2 cellular contexts compared by ENCODE assay signal in genomic region chr9:137550958-137551655, GRCh38.
A peak's percentile ranks its signal among the peaks of the same experiment; 100 is the strongest.
TF ChIP-seq lines count a peak whose summit lies in the region.

No MANE protein-coding gene starts in this region.

TF ChIP-seq in HEK293, 187 proteins besides CTCF, POLR2A, EP300 and RAD21 (continues in another document):
- TF ChIP-seq ZNF600 (tag by site-specific recombination; IDR thresholded peaks at IDR 0.05) (no peak), RBAK (tag by site-specific recombination; IDR thresholded peaks at IDR 0.05) (no peak), OSR2 (tag by site-specific recombination; IDR thresholded peaks at IDR 0.05) (no peak), SCRT1 (tag by site-specific recombination; IDR thresholded peaks at IDR 0.05; ENCODE audit: borderline replicate concordance) (no peak), ZBTB17 (tag by site-specific recombination; IDR thresholded peaks at IDR 0.05) (no peak), ZNF624 (tag by site-specific recombination; IDR thresholded peaks at IDR 0.05) (no peak), ZNF792 (tag by site-specific recombination; IDR thresholded peaks at IDR 0.05) (no peak), ZBTB7A (tag by site-specific recombination; IDR thresholded peaks at IDR 0.05; ENCODE audit: low read depth) (peak; percentile 97), ZNF394 (tag by site-specific recombination; IDR thresholded peaks at IDR 0.05; ENCODE audit: borderline replicate concordance) (no peak), GLIS2 (tag by site-specific recombination; IDR thresholded peaks at IDR 0.05) (peak; percentile 92), ZNF658 (tag by site-specific recombination; IDR thresholded peaks at IDR 0.05) (no peak), YY2 (tag by site-specific recombination; IDR thresholded peaks at IDR 0.05) (no peak), ZNF248 (tag by site-specific recombination; IDR thresholded peaks at IDR 0.05) (no peak), ZNF214 (tag by site-specific recombination; IDR thresholded peaks at IDR 0.05; ENCODE audit: borderline replicate concordance) (no peak), KLF10 (tag by site-specific recombination; IDR thresholded peaks at IDR 0.05) (no peak), SALL2 (tag by site-specific recombination; IDR thresholded peaks at IDR 0.05; ENCODE audit: borderline replicate concordance) (no peak), ZNF274 (IDR thresholded peaks at IDR 0.05; ENCODE audit: low read length) (no peak), ZNF274 (tag by site-specific recombination; IDR thresholded peaks at IDR 0.05; ENCODE audit: borderline replicate concordance) (no peak), ZNF133 (tag by site-specific recombination; IDR thresholded peaks at IDR 0.05) (no peak), ZFP3 (tag by site-specific recombination; IDR thresholded peaks at IDR 0.05; ENCODE audit: low read depth) (no peak), SP2 (tag by site-specific recombination; IDR thresholded peaks at IDR 0.05) (peak; percentile 60), ZNF423 (tag by site-specific recombination; IDR thresholded peaks at IDR 0.05) (0 out of 2 replicates have a peak, but pooled peaks have one; percentile 43), ZNF211 (tag by site-specific recombination; IDR thresholded peaks at IDR 0.05; ENCODE audit: low read depth) (no peak), ZNF677 (tag by site-specific recombination; IDR thresholded peaks at IDR 0.05) (no peak), HOXC10 (CRISPR knock-in tag; IDR thresholded peaks at IDR 0.05) (no peak), ZFHX2 (tag by site-specific recombination; conservative IDR thresholded peaks at IDR 0.05) (peak; percentile 32), ZNF830 (tag by site-specific recombination; IDR thresholded peaks at IDR 0.05; ENCODE audit: low read depth) (no peak), ZNF350 (tag by site-specific recombination; IDR thresholded peaks at IDR 0.05) (no peak), ZNF292 (tag by site-specific recombination; IDR thresholded peaks at IDR 0.05; ENCODE audit: borderline replicate concordance, low read depth) (no peak), ZNF558 (tag by site-specific recombination; IDR thresholded peaks at IDR 0.05) (no peak), KLF9 (tag by site-specific recombination; IDR thresholded peaks at IDR 0.05; ENCODE audit: low read depth) (peak; percentile 74; the same call in 1 of the 2 replicates), ZNF157 (tag by site-specific recombination; IDR thresholded peaks at IDR 0.05) (no peak), ZNF239 (tag by site-specific recombination; IDR thresholded peaks at IDR 0.05) (no peak), ZNF2 (tag by site-specific recombination; IDR thresholded peaks at IDR 0.05) (no peak)
- TF ChIP-seq, protein P1, sequence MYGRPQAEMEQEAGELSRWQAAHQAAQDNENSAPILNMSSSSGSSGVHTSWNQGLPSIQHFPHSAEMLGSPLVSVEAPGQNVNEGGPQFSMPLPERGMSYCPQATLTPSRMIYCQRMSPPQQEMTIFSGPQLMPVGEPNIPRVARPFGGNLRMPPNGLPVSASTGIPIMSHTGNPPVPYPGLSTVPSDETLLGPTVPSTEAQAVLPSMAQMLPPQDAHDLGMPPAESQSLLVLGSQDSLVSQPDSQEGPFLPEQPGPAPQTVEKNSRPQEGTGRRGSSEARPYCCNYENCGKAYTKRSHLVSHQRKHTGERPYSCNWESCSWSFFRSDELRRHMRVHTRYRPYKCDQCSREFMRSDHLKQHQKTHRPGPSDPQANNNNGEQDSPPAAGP (tag by site-specific recombination; IDR thresholded peaks at IDR 0.05), result peak; percentile 56
- TF ChIP-seq, protein P2, sequence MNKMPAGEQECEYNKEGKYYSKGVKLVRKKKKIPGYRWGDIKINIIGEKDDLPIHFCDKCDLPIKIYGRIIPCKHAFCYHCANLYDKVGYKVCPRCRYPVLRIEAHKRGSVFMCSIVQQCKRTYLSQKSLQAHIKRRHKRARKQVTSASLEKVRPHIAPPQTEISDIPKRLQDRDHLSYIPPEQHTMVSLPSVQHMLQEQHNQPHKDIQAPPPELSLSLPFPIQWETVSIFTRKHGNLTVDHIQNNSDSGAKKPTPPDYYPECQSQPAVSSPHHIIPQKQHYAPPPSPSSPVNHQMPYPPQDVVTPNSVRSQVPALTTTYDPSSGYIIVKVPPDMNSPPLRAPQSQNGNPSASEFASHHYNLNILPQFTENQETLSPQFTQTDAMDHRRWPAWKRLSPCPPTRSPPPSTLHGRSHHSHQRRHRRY (tag by site-specific recombination; IDR thresholded peaks at IDR 0.05), result no peak
- TF ChIP-seq, protein P3, sequence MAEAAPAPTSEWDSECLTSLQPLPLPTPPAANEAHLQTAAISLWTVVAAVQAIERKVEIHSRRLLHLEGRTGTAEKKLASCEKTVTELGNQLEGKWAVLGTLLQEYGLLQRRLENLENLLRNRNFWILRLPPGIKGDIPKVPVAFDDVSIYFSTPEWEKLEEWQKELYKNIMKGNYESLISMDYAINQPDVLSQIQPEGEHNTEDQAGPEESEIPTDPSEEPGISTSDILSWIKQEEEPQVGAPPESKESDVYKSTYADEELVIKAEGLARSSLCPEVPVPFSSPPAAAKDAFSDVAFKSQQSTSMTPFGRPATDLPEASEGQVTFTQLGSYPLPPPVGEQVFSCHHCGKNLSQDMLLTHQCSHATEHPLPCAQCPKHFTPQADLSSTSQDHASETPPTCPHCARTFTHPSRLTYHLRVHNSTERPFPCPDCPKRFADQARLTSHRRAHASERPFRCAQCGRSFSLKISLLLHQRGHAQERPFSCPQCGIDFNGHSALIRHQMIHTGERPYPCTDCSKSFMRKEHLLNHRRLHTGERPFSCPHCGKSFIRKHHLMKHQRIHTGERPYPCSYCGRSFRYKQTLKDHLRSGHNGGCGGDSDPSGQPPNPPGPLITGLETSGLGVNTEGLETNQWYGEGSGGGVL (tag by site-specific recombination; IDR thresholded peaks at IDR 0.05), result peak; percentile 69
- TF ChIP-seq, protein P4, sequence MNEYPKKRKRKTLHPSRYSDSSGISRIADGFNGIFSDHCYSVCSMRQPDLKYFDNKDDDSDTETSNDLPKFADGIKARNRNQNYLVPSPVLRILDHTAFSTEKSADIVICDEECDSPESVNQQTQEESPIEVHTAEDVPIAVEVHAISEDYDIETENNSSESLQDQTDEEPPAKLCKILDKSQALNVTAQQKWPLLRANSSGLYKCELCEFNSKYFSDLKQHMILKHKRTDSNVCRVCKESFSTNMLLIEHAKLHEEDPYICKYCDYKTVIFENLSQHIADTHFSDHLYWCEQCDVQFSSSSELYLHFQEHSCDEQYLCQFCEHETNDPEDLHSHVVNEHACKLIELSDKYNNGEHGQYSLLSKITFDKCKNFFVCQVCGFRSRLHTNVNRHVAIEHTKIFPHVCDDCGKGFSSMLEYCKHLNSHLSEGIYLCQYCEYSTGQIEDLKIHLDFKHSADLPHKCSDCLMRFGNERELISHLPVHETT (tag by site-specific recombination; IDR thresholded peaks at IDR 0.05), result no peak

TF ChIP-seq in SK-N-SH, 30 proteins besides CTCF, POLR2A, EP300 and RAD21:
- TF ChIP-seq GATA2 (CRISPR knock-in tag; IDR thresholded peaks at IDR 0.05) (no peak), RFX5 (IDR thresholded peaks at IDR 0.05; ENCODE audit: low read length) (no peak), SMC3 (IDR thresholded peaks at IDR 0.05; ENCODE audit: low read depth, low read length) (peak; percentile 53)
